In genomic region chr20:36856196-36856595, GRCh38 we compare ENCODE assay signal across 10 cellular contexts. TPM values are rescaled to one million over a fixed set of nuclear protein-coding genes. Genes with fewer than 3 reads are reported as not detected.
DNase-seq lines count a peak whose midpoint lies in the region; ATAC-seq and TF ChIP-seq lines count a peak whose summit lies in the region.
"Had no signal": no experiment of that assay in that cellular context is flagged by ENCODE, and none has a peak within 500 bp of the region (broad histone marks: within the 10 kb centered on the region; RNA-seq: fewer than 3 reads in every experiment).

No MANE protein-coding gene starts in this region.

- H3K27ac ChIP-seq in GM23248 (peak overlapping the region; percentile 42), body of pancreas (no peak overlapping the region)

- ATAC-seq in stimulated activated naive B cell treated with anti-CD40 and anti-IgM and Interleukin-4, amounts not matched to agents 10 μg/mL and 1 μg/mL and 100 μg/mL, for 72 hours (replicated peaks) = no peak
- ATAC-seq in body of pancreas = no peak

- H3K27ac Mint-ChIP-seq in stimulated activated naive B cell treated with anti-CD40 and anti-IgM and Interleukin-4, amounts not matched to agents 10 μg/mL and 1 μg/mL and 100 μg/mL, for 72 hours = peak overlapping the region; percentile 11

- H3K9me3 Mint-ChIP-seq in stimulated activated naive B cell treated with anti-CD40 and anti-IgM and Interleukin-4, amounts not matched to agents 10 μg/mL and 1 μg/mL and 100 μg/mL, for 72 hours = no peaks in the 10 kb centered on the region

- H3K27me3 Mint-ChIP-seq in stimulated activated naive B cell treated with anti-CD40 and anti-IgM and Interleukin-4, amounts not matched to agents 10 μg/mL and 1 μg/mL and 100 μg/mL, for 72 hours = no peaks in the 10 kb centered on the region

- TF ChIP-seq POLR2A in body of pancreas (IDR thresholded peaks at IDR 0.05) = no peak

- no peaks in the 10 kb centered on the region for H3K36me3 ChIP-seq in GM23248 (ENCODE audit: low read depth)
- no peaks in the 10 kb centered on the region for H3K36me3 ChIP-seq in adipocyte (ENCODE audit: control insufficient read depth, insufficient read depth, low read length, severe bottlenecking)
- H3K36me3 ChIP-seq in body of pancreas (replicated peaks in 1 of 2; ENCODE audit: insufficient read depth in 1 of 2, low read depth in 2 of 2) = no peaks in the 10 kb centered on the region

- H3K79me2 ChIP-seq in GM23248 (ENCODE audit: insufficient read depth) = peaks cover 100% of the 10 kb centered on the region

- H3K4me2 ChIP-seq in GM23248 (ENCODE audit: unreplicated experiment) = peak overlapping the region; percentile 49

- intact Hi-C loops in body of pancreas (cut with DNase I) = no loop called here

- H3F3A ChIP-seq in GM23248 (ENCODE audit: insufficient read depth) = peaks cover 7% of the 10 kb centered on the region

- H3K36me3 Mint-ChIP-seq in stimulated activated naive B cell treated with anti-CD40 and anti-IgM and Interleukin-4, amounts not matched to agents 10 μg/mL and 1 μg/mL and 100 μg/mL, for 72 hours = peaks cover 3 to 20% of the 10 kb centered on the region in 2 donors

- no peak for TF ChIP-seq CTCF in body of pancreas (IDR thresholded peaks at IDR 0.05)

- 12 to 19% methylated on average over 3 of the region's 3 CpGs for WGBS in GM23248 (ENCODE audit: low coverage in 1 of 2, low lambda C conversion rate in 2 of 2, missing lambda C conversion rate in 2 of 2), 2 experiments
- WGBS in body of pancreas, 2 donors = 81 to 83% methylated on average over 3 of the region's 3 CpGs

- no peaks in the 10 kb centered on the region for H4K20me1 ChIP-seq in GM23248 (ENCODE audit: insufficient read depth)

- H3K4me1 ChIP-seq in GM23248 (ENCODE audit: insufficient read depth) (peaks cover 55% of the 10 kb centered on the region), adipocyte (ENCODE audit: control insufficient read depth, insufficient read depth, low read length) (peaks cover 55% of the 10 kb centered on the region), body of pancreas (peaks cover 29% of the 10 kb centered on the region)

- H3K4me3 ChIP-seq in GM23248 = no peak overlapping the region
- no peak overlapping the region for H3K4me3 ChIP-seq in adipocyte (ENCODE audit: low read length)
- no peak overlapping the region for H3K4me3 ChIP-seq in body of pancreas

- H3K9ac ChIP-seq in GM23248 (peak overlapping the region; percentile 17; the same call in 1 of the 2 replicates), adipocyte (ENCODE audit: low read length) (no peak overlapping the region)

- H3K9me3 ChIP-seq in GM23248 (ENCODE audit: low read depth) (no peaks in the 10 kb centered on the region), adipocyte (ENCODE audit: control insufficient read depth, low read length) (no peaks in the 10 kb centered on the region), body of pancreas (no peaks in the 10 kb centered on the region)

- H3K4me3 Mint-ChIP-seq in stimulated activated naive B cell treated with anti-CD40 and anti-IgM and Interleukin-4, amounts not matched to agents 10 μg/mL and 1 μg/mL and 100 μg/mL, for 72 hours = no peak overlapping the region

- in situ Hi-C loops in GM23248 (cut with MboI) = no loop called here

- DNase-seq in GM23248 (peak; percentile 55), adipocyte (ENCODE audit: low read depth) (peak; percentile 70), glomerular visceral epithelial cell (ENCODE audit: extremely low spot score) (peak; percentile 43), SW480 (ENCODE audit: low spot score) (no peak), body of pancreas (no peak), activated gamma-delta T cell treated with Interleukin-2 at 50 U/mL for 16 hours (no peak)
- no peak for DNase-seq in stimulated activated naive B cell treated with anti-CD40 and anti-IgM and Interleukin-4, amounts not matched to agents 10 μg/mL and 1 μg/mL and 100 μg/mL, for 72 hours
- no peak for DNase-seq in stimulated activated CD4-positive, alpha-beta T cell treated with anti-CD3 and anti-CD28 coated beads, Interleukin-15, amount 100 ng/mL, for 24 hours
- DNase-seq: HCEC 1CT, kidney glomerular epithelial cell had no signal

- no peak overlapping the region for H2AFZ ChIP-seq in GM23248

- peaks cover 67 to 85% of the 10 kb centered on the region in 2 donors for H3K4me1 Mint-ChIP-seq in stimulated activated naive B cell treated with anti-CD40 and anti-IgM and Interleukin-4, amounts not matched to agents 10 μg/mL and 1 μg/mL and 100 μg/mL, for 72 hours

- H3K9me2 ChIP-seq in GM23248 (ENCODE audit: insufficient read depth) = no peaks in the 10 kb centered on the region

- H3K27me3 ChIP-seq in GM23248 (replicated peaks; ENCODE audit: insufficient read depth) = no peaks in the 10 kb centered on the region
- H3K27me3 ChIP-seq in adipocyte (replicated peaks; ENCODE audit: control insufficient read depth, insufficient read depth, low read length) = no peaks in the 10 kb centered on the region
- H3K27me3 ChIP-seq in body of pancreas = no peaks in the 10 kb centered on the region

RNA-seq across cellular contexts. Expression of gene TLDC2, which starts 19.7 kb away (rescaled TPM):
- total RNA-seq in GM23248 (2014; rRNA removed; shearing (Covaris generic)) = 0.32 and 0.76 TPM in 2 replicates
- polyA plus RNA-seq in GM23248 (2016; fragmentation: Nextera tagmentation; extraction: Ambion mirVana) = 0.20 and 0.24 TPM in 2 replicates
- not detected for total RNA-seq in body of pancreas

Comparison
In these comparisons a context has a peak if more than half of its experiments do, and no peak if none do; other contexts are left out.
1. DNase-seq: peak in GM23248 (single experiment), adipocyte (single experiment) and glomerular visceral epithelial cell (single experiment); none in stimulated activated naive B cell treated with anti-CD40 and anti-IgM and Interleukin-4, amounts not matched to agents 10 μg/mL and 1 μg/mL and 100 μg/mL, for 72 hours (single experiment), SW480 (single experiment), stimulated activated CD4-positive, alpha-beta T cell treated with anti-CD3 and anti-CD28 coated beads, Interleukin-15, amount 100 ng/mL, for 24 hours (single experiment), body of pancreas (0 of 4) and activated gamma-delta T cell treated with Interleukin-2 at 50 U/mL for 16 hours (single experiment).